ENCODE assay signal across 8 cellular contexts in the genomic region with DNA sequence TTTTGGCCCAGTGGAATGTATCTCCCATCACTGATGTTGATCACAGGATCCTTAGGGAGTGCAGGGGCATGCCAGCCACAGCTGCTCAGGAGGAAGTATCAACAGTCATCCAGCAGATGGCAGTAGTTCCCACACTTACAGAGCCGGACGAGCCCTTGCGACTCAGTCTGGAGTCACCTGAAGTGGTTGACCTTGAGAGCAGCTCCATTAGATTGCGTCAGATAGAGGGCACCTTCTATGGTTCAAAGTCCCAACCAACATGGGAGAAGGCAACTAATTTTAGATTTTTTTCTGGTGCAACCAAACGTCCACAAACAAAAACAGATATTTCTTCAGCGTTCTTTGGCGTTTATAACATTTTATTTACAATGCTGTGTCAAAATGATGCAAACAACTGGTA.
DNase-seq lines count a peak whose midpoint lies in the region; ATAC-seq and TF ChIP-seq lines count a peak whose summit lies in the region.

No MANE protein-coding gene starts in this region.

- peaks cover 17% of the 10 kb centered on the region for H3K27me3 Mint-ChIP-seq in MCF 10A (ENCODE audit: insufficient read depth, unreplicated experiment)

- peak; percentile 90 for ATAC-seq in GM18520 (IDR thresholded peaks at IDR 0.05; ENCODE audit: unreplicated experiment)
- ATAC-seq in HG02981 (IDR thresholded peaks at IDR 0.05; ENCODE audit: unreplicated experiment) = peak; percentile 98

- H3K9me3 Mint-ChIP-seq in MCF 10A (ENCODE audit: unreplicated experiment) = no peaks in the 10 kb centered on the region

- no peaks in the 10 kb centered on the region for H3K36me3 Mint-ChIP-seq in MCF 10A (ENCODE audit: insufficient read depth, unreplicated experiment)

- BruUV-seq in MCF 10A (replicated peaks; lab: Mats Ljungman, UMichigan) = no TSS peak

- H3K27ac Mint-ChIP-seq in MCF 10A (ENCODE audit: low read depth, unreplicated experiment) = no peak overlapping the region

- no peaks in the 10 kb centered on the region for H3K4me1 Mint-ChIP-seq in MCF 10A (ENCODE audit: insufficient read depth, unreplicated experiment)

- TF ChIP-seq CTCF in MCF 10A (IDR thresholded peaks at IDR 0.05; ENCODE audit: unreplicated experiment) = peak; percentile 84

- CTCF ChIA-PET in MCF 10A (lab: Yijun Ruan, JAX) = interaction anchor here (0.6 to 3.7 kb wide), 50 partner anchors 8 to 995 kb away, joined by 3 to 26 read pairs (median 4); no protein-coding TSS in a partner anchor

- intact Hi-C loops in MCF 10A (cut with micrococcal nuclease) = loop anchor here (2.0 to 5.0 kb wide), 3 partner anchors 58 to 424 kb away; no protein-coding TSS in a partner anchor

- DNase-seq in AG08395 (ENCODE audit: low spot score) (peak; percentile 82), NCI-H187 (lab: John Stamatoyannopoulos, UW) (peak; percentile 36 to 69), T-helper 1 cell (peak in 3 of 5 donors; percentile 19 to 56 (median 21)), MCF 10A (ENCODE audit: unreplicated experiment) (peak; percentile 85), iris pigment epithelial cell (ENCODE audit: low read depth) (peak; percentile 65)
- peak; percentile 16 for DNase-seq in stimulated activated CD4-positive, alpha-beta T cell treated with anti-CD3 and anti-CD28 coated beads, Interleukin-2, amount 100 ng/mL, for 4 hours (ENCODE audit: low read depth)

- H3K4me3 Mint-ChIP-seq in MCF 10A (ENCODE audit: unreplicated experiment) = no peak overlapping the region

- POLR2A ChIA-PET in MCF 10A (lab: Yijun Ruan, JAX) = interaction anchor here (0.7 to 1.7 kb wide), 4 partner anchors 25 to 59 kb away, joined by 3 read pairs; no protein-coding TSS in a partner anchor

Comparison
In these comparisons a context has a peak if more than half of its experiments do, and no peak if none do; other contexts are left out.
1. Peak in every context shown above with its lines: DNase-seq and ATAC-seq.
2. DNase-seq: peak in every context shown above with its lines; median percentile 85 in MCF 10A; 82 in AG08395; 65 in iris pigment epithelial cell; 52 in NCI-H187; 21 in T-helper 1 cell; 16 in stimulated activated CD4-positive, alpha-beta T cell treated with anti-CD3 and anti-CD28 coated beads, Interleukin-2, amount 100 ng/mL, for 4 hours.